In the genomic region with DNA sequence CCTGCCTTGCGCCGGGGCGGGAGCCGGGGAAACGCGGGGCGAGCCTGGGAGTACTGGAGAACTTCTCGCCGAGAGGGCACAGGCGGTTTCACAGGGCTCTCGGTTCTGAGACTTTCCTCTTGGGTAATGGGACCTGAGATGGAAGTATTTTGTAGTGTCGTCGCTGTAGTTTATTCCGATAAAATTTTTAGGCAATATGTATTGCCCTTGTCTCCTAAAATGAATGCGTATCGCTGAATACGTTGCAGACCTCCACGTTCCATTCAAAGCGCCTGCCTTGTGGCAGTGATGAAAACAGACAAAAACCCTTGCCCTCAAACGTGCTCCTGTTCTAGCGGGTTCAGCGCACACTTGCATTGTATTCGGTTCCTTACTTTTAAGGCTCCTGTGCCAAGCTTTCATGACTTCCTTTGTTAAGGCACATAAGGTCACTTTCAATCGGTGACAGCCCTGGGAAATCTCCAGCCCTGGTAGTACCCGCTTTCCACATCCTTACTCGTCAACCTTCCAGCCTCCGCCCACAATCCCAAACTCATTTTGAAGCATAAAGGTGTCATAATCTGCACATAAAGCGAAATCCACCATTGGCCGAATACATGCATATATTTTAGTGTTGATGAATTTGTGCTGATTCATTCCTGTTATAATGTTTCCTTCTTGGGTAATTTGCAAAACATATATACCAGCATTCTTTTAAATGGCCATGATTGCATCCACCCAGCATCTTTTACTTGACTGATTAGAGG, we compare ENCODE assay signal across 8 cellular contexts. TPM values are rescaled to one million over a fixed set of nuclear protein-coding genes. Genes with fewer than 3 reads are reported as not detected.
A peak's percentile ranks its signal among the peaks of the same experiment; 100 is the strongest.
DNase-seq lines count a peak whose midpoint lies in the region; ATAC-seq, FAIRE-seq and TF ChIP-seq lines count a peak whose summit lies in the region.

No MANE protein-coding gene starts in this region.

- H3K9me3 ChIP-seq in PC-9 (ENCODE audit: insufficient read depth, low read depth) (no peaks in the 10 kb centered on the region), kidney (ENCODE audit: control insufficient read depth in 1 of 2, low read length in 2 of 2) (no peaks in the 10 kb centered on the region)

- TF ChIP-seq CTCF in PC-9 (conservative IDR thresholded peaks at IDR 0.05) (no peak), bronchial epithelial cell (IDR thresholded peaks at IDR 0.05; ENCODE audit: insufficient read depth, low read length, severe bottlenecking) (no peak), kidney (IDR thresholded peaks at IDR 0.05; ENCODE audit: borderline replicate concordance, extremely low read depth, insufficient read depth) (no peak)

- H3K36me3 Mint-ChIP-seq in stimulated activated naive B cell treated with anti-CD40 and anti-IgM and Interleukin-4, amounts not matched to agents 10 μg/mL and 1 μg/mL and 100 μg/mL, for 72 hours = peaks cover 24 to 32% of the 10 kb centered on the region in 2 donors

- peak overlapping the region; percentile 97 to 99 for H3K4me3 Mint-ChIP-seq in stimulated activated naive B cell treated with anti-CD40 and anti-IgM and Interleukin-4, amounts not matched to agents 10 μg/mL and 1 μg/mL and 100 μg/mL, for 72 hours

- no peaks in the 10 kb centered on the region for H3K9me2 ChIP-seq in PC-9 (ENCODE audit: insufficient read depth)

- no peaks in the 10 kb centered on the region for H3K9me3 Mint-ChIP-seq in stimulated activated naive B cell treated with anti-CD40 and anti-IgM and Interleukin-4, amounts not matched to agents 10 μg/mL and 1 μg/mL and 100 μg/mL, for 72 hours

- peak overlapping the region; percentile 94 for H2AFZ ChIP-seq in PC-9

- intact Hi-C loops in PC-9 (cut with micrococcal nuclease; ENCODE audit: unreplicated experiment) (loop anchor here (2.0 to 5.0 kb wide), 5 partner anchors 24 to 281 kb away; partner anchors contain the start of gene KIF27), kidney (cut with DNase I) (no loop called here)

- FAIRE-seq in bronchial epithelial cell (lab: Jason Lieb, UNC) (no peak), kidney (lab: Jason Lieb, UNC) (no peak)

- POLR2A ChIA-PET in PC-9 (lab: Charles Lee; ENCODE audit: unreplicated experiment) = interaction anchor here (0.7 kb wide), 1 partner anchor 46 kb away, joined by 4 read pairs; no protein-coding TSS in a partner anchor

- peaks cover 31% of the 10 kb centered on the region for H4K20me1 ChIP-seq in PC-9 (ENCODE audit: insufficient read depth)

- H3K27ac Mint-ChIP-seq in stimulated activated naive B cell treated with anti-CD40 and anti-IgM and Interleukin-4, amounts not matched to agents 10 μg/mL and 1 μg/mL and 100 μg/mL, for 72 hours = peak overlapping the region; percentile 100

- no TSS peak for BruUV-seq in PC-9 (replicated peaks; lab: Mats Ljungman, UMichigan)

- CTCF ChIA-PET in PC-9 (lab: Charles Lee) = no interaction called here

- peaks cover 17 to 48% of the 10 kb centered on the region in 2 donors for H3K4me1 Mint-ChIP-seq in stimulated activated naive B cell treated with anti-CD40 and anti-IgM and Interleukin-4, amounts not matched to agents 10 μg/mL and 1 μg/mL and 100 μg/mL, for 72 hours

- H3K9ac ChIP-seq in kidney (ENCODE audit: low read length in 2 of 2) = peak overlapping the region; percentile 63 to 100

- peak overlapping the region; percentile 98 for H3K4me3 ChIP-seq in PC-9
- peak overlapping the region; percentile 86 for H3K4me3 ChIP-seq in bronchial epithelial cell (ENCODE audit: low read depth, low read length)
- H3K4me3 ChIP-seq in kidney (ENCODE audit: low read length in 2 of 2) = peak overlapping the region; percentile 92 to 95

- peaks cover 94% of the 10 kb centered on the region for H3K79me2 ChIP-seq in PC-9 (ENCODE audit: low read depth)

- peak overlapping the region; percentile 91 for H3K4me2 ChIP-seq in PC-9

- ATAC-seq in HG02981 (IDR thresholded peaks at IDR 0.05; ENCODE audit: unreplicated experiment) = peak; percentile 10
- no peak for ATAC-seq in stimulated activated naive B cell treated with anti-CD40 and anti-IgM and Interleukin-4, amounts not matched to agents 10 μg/mL and 1 μg/mL and 100 μg/mL, for 72 hours (replicated peaks)

- H3K27ac ChIP-seq in PC-9 (peak overlapping the region; percentile 94), kidney (ENCODE audit: low read depth in 2 of 2, low read length in 2 of 2) (peak overlapping the region; percentile 100)

- H3K27me3 ChIP-seq in PC-9 (ENCODE audit: insufficient read depth, low read depth) (no peaks in the 10 kb centered on the region), bronchial epithelial cell (ENCODE audit: control insufficient read depth, insufficient read depth, low read length) (no peaks in the 10 kb centered on the region)

- H3K27me3 Mint-ChIP-seq in stimulated activated naive B cell treated with anti-CD40 and anti-IgM and Interleukin-4, amounts not matched to agents 10 μg/mL and 1 μg/mL and 100 μg/mL, for 72 hours = no peaks in the 10 kb centered on the region

- peaks cover 30% of the 10 kb centered on the region for H3K36me3 ChIP-seq in PC-9 (ENCODE audit: low read depth)
- H3K36me3 ChIP-seq in bronchial epithelial cell (ENCODE audit: control insufficient read depth, insufficient read depth, low read length) = peaks cover 3% of the 10 kb centered on the region
- peaks cover 0 to 22% of the 10 kb centered on the region in 2 donors for H3K36me3 ChIP-seq in kidney (ENCODE audit: control insufficient read depth in 1 of 2, insufficient read depth in 2 of 2, low read length in 2 of 2)

- H3K4me1 ChIP-seq in PC-9 (replicated peaks; ENCODE audit: insufficient read depth) = peaks cover 30% of the 10 kb centered on the region
- H3K4me1 ChIP-seq in kidney (ENCODE audit: control insufficient read depth in 1 of 2, insufficient read depth in 1 of 2, low read depth in 1 of 2, low read length in 2 of 2) = peaks cover 4 to 12% of the 10 kb centered on the region in 2 donors

- peaks cover 27% of the 10 kb centered on the region for H3F3A ChIP-seq in PC-9 (ENCODE audit: insufficient read depth, low read depth)

- DNase-seq in DMS53 (lab: John Stamatoyannopoulos, UW) = peak; percentile 64
- no peak for DNase-seq in DMS53 treated with DMSO at 0.1 percent for 48 hours (lab: John Stamatoyannopoulos, UW; ENCODE audit: unreplicated experiment)
- DNase-seq in PC-9 = peak in 1 of 2 experiments; percentile 74
- peak; percentile 89 for DNase-seq in bronchial epithelial cell (ENCODE audit: low read depth)
- DNase-seq in kidney = no peak
- peak; percentile 15 for DNase-seq in stimulated activated naive B cell treated with anti-CD40 and anti-IgM and Interleukin-4, amounts not matched to agents 10 μg/mL and 1 μg/mL and 100 μg/mL, for 72 hours
- no peak for DNase-seq in mesenteric fat pad (ENCODE audit: low spot score)

RNA-seq across cellular contexts. Expression of gene RMI1, which starts 0.7 kb away (rescaled TPM):
- total RNA-seq in PC-9 (2021) = 13.9 and 19.2 TPM in 2 replicates
- total RNA-seq in bronchial epithelial cell = 3.7 and 4.7 TPM in 2 replicates
- total RNA-seq in kidney = 6.2 TPM
- polyA plus RNA-seq in kidney (ENCODE audit: insufficient read depth, low read depth, low replicate concordance) = 2.9 TPM
- 3.6 TPM for total RNA-seq in mesenteric fat pad

RNA-seq across cellular contexts. Expression of gene HNRNPK, which starts 1.3 kb away (rescaled TPM):
- 403 and 583 TPM in 2 replicates for total RNA-seq in PC-9 (2021)
- 485 and 531 TPM in 2 replicates for total RNA-seq in bronchial epithelial cell
- 483 TPM for total RNA-seq in kidney
- polyA plus RNA-seq in kidney (ENCODE audit: insufficient read depth, low read depth, low replicate concordance) = 290 TPM
- total RNA-seq in mesenteric fat pad = 441 TPM

Comparison
In these comparisons a context has a peak if more than half of its experiments do, and no peak if none do; other contexts are left out.
1. DNase-seq: peak in DMS53 (single experiment), bronchial epithelial cell (single experiment) and stimulated activated naive B cell treated with anti-CD40 and anti-IgM and Interleukin-4, amounts not matched to agents 10 μg/mL and 1 μg/mL and 100 μg/mL, for 72 hours (single experiment); none in DMS53 treated with DMSO at 0.1 percent for 48 hours (single experiment), kidney (single experiment) and mesenteric fat pad (single experiment).
2. Peak in every context shown above with its lines, with median percentiles within 50 percentile points of each other: H3K4me3 ChIP-seq.